9 cellular contexts compared by ENCODE assay signal in the genomic region with DNA sequence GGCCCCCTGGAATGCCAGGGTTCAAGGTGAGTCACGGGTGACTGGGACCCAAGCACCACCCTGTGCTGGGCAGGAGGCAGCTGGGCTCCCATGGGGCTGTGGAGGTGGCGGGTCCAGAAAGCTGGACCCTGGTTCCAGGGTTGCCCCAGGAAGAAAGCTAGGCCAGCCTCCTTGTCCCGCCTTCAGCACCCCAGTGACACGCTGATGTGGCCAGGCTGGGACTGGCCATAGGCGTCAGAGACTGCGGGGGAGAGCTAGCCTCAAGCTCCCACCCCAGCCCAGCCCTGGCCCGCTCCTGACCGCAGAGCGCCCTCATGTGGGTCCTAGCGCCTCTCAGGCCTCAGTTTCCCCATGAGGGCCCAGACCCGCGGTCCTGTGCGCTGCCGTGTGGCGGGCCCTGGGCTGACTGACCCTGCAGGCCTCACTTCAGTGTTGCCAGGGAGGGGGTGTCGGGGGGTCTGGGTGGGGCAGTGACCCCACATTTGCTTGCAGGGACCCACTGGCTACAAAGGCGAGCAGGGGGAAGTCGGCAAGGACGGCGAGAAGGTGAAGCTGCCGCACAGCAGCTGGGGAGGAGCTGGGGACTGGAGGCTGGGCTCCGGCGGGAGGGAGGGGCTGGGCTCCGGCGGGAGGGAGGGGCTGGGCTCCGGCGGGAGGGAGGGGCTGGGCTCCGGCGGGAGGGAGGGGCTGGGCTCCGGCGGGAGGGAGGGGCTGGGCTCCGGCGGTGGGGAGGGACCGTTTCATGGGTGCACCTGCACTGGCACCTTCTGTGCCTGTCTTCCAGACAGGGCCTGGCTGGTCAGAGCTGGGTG. TPM values are rescaled to one million over a fixed set of nuclear protein-coding genes. Genes with fewer than 3 reads are reported as not detected.
DNase-seq lines count a peak whose midpoint lies in the region; ATAC-seq lines count a peak whose summit lies in the region.
"Had no signal": no experiment of that assay in that cellular context is flagged by ENCODE, and none has a peak within 500 bp of the region (broad histone marks: within the 10 kb centered on the region; RNA-seq: fewer than 3 reads in every experiment).

No MANE protein-coding gene starts in this region.

- no peaks in the 10 kb centered on the region for H3K27me3 ChIP-seq in thymus (ENCODE audit: control insufficient read depth, insufficient read depth)

- no peak overlapping the region for H3K27ac Mint-ChIP-seq in activated T-cell treated with anti-CD3 and anti-CD28 coated beads, Interleukin-2, amount 50 U/mL, for 72 hours
- H3K27ac Mint-ChIP-seq: T-helper 1 cell treated with Interleukin-12 subunit alpha and Interleukin-12 subunit beta and Interleukin-4 antibody, amounts not matched to agents 30 μg/mL and 1 μg/mL, for 36 hours had no signal

- ATAC-seq in activated T-cell treated with anti-CD3 and anti-CD28 coated beads, Interleukin-2, amount 50 U/mL, for 72 hours (replicated peaks in 1 of 2), result peak; percentile 39 to 64
- ATAC-seq in HG03457 (IDR thresholded peaks at IDR 0.05; ENCODE audit: unreplicated experiment) (no peak), HG03354 (IDR thresholded peaks at IDR 0.05; ENCODE audit: poor library complexity, severe bottlenecking, unreplicated experiment) (no peak)

- 33% methylated on average over 31 of the region's 34 CpGs for WGBS in thymus

- peaks cover 7% of the 10 kb centered on the region for H3K4me1 ChIP-seq in thymus (ENCODE audit: control insufficient read depth, insufficient read depth, low read length)

- H3K27ac ChIP-seq in thymus (ENCODE audit: low read depth), result no peak overlapping the region

- H3K36me3 Mint-ChIP-seq in activated T-cell treated with anti-CD3 and anti-CD28 coated beads, Interleukin-2, amount 50 U/mL, for 72 hours (ENCODE audit: insufficient read depth in 2 of 2), result no peaks in the 10 kb centered on the region

- H3K27me3 Mint-ChIP-seq in activated T-cell treated with anti-CD3 and anti-CD28 coated beads, Interleukin-2, amount 50 U/mL, for 72 hours (ENCODE audit: low read depth), result no peaks in the 10 kb centered on the region

- DNase-seq in NCI-H510A (lab: John Stamatoyannopoulos, UW) (peak; percentile 33), NCI-H510A treated with DMSO at 0.1 percent for 48 hours (lab: John Stamatoyannopoulos, UW) (no peak), NCI-H2171 (lab: John Stamatoyannopoulos, UW) (peak; percentile 71), iPS-NIHi7 (ENCODE audit: extremely low spot score) (peak; percentile 83)
- DNase-seq in activated T-cell treated with anti-CD3 and anti-CD28 coated beads, Interleukin-2, amount 50 U/mL, for 72 hours, result peak; percentile 45 to 59

- no peaks in the 10 kb centered on the region for H3K4me1 Mint-ChIP-seq in activated T-cell treated with anti-CD3 and anti-CD28 coated beads, Interleukin-2, amount 50 U/mL, for 72 hours (ENCODE audit: low read depth)

- no peaks in the 10 kb centered on the region for H3K9me3 ChIP-seq in thymus (ENCODE audit: control insufficient read depth)

- H3K9me3 Mint-ChIP-seq in activated T-cell treated with anti-CD3 and anti-CD28 coated beads, Interleukin-2, amount 50 U/mL, for 72 hours, result no peaks in the 10 kb centered on the region
- H3K9me3 Mint-ChIP-seq: T-helper 1 cell treated with Interleukin-12 subunit alpha and Interleukin-12 subunit beta and Interleukin-4 antibody, amounts not matched to agents 30 μg/mL and 1 μg/mL, for 36 hours had no signal

- H3K36me3 ChIP-seq in thymus (ENCODE audit: control insufficient read depth, insufficient read depth), result no peaks in the 10 kb centered on the region

- peak overlapping the region; percentile 36 to 45 for H3K4me3 Mint-ChIP-seq in activated T-cell treated with anti-CD3 and anti-CD28 coated beads, Interleukin-2, amount 50 U/mL, for 72 hours
- H3K4me3 Mint-ChIP-seq: T-helper 1 cell treated with Interleukin-12 subunit alpha and Interleukin-12 subunit beta and Interleukin-4 antibody, amounts not matched to agents 30 μg/mL and 1 μg/mL, for 36 hours had no signal

- H3K4me3 ChIP-seq in thymus (ENCODE audit: low read length), result peak overlapping the region; percentile 25

RNA-seq across cellular contexts. Expression of gene COL9A3, which starts 7.8 kb away (rescaled TPM):
- under 1 TPM; 0.31 to 0.46 TPM for total RNA-seq in activated T-cell treated with anti-CD3 and anti-CD28 coated beads, Interleukin-2, amount 50 U/mL, for 72 hours
- polyA plus RNA-seq in thymus, result 7.0 TPM

RNA-seq across cellular contexts. Expression of gene OGFR, which starts 20.0 kb away (rescaled TPM):
- 10 to 100 TPM; 42.9 to 44.9 TPM for total RNA-seq in activated T-cell treated with anti-CD3 and anti-CD28 coated beads, Interleukin-2, amount 50 U/mL, for 72 hours
- polyA plus RNA-seq in thymus, result 90.4 TPM

RNA-seq across cellular contexts. Expression of gene MRGBP, which starts 28.4 kb away (rescaled TPM):
- total RNA-seq in activated T-cell treated with anti-CD3 and anti-CD28 coated beads, Interleukin-2, amount 50 U/mL, for 72 hours, result 10 to 100 TPM; 14.1 to 14.7 TPM
- polyA plus RNA-seq in thymus, result 14.4 TPM

RNA-seq across cellular contexts. Expression of gene TCFL5, which starts 36.9 kb away (rescaled TPM):
- total RNA-seq in activated T-cell treated with anti-CD3 and anti-CD28 coated beads, Interleukin-2, amount 50 U/mL, for 72 hours, result 1 to 10 TPM; 4.4 to 4.9 TPM
- polyA plus RNA-seq in thymus, result 10.9 TPM

Comparison
In these comparisons a context has a peak if more than half of its experiments do, and no peak if none do; other contexts are left out.
1. ATAC-seq: peak in activated T-cell treated with anti-CD3 and anti-CD28 coated beads, Interleukin-2, amount 50 U/mL, for 72 hours (2 of 2); none in HG03457 (single experiment) and HG03354 (single experiment).